21 cellular contexts compared by ENCODE assay signal in genomic region chr3:120730576-120731542, GRCh38. TPM values are rescaled to one million over a fixed set of nuclear protein-coding genes. Genes with fewer than 3 reads are reported as not detected.
DNase-seq lines count a peak whose midpoint lies in the region; ATAC-seq and TF ChIP-seq lines count a peak whose summit lies in the region.
"Had no signal": no experiment of that assay in that cellular context is flagged by ENCODE, and none has a peak within 500 bp of the region (broad histone marks: within the 10 kb centered on the region; RNA-seq: fewer than 3 reads in every experiment).

No MANE protein-coding gene starts in this region.

- no peaks in the 10 kb centered on the region for H4K20me1 ChIP-seq in H9 (ENCODE audit: control insufficient read depth, insufficient read depth, insufficient read length)

- H2AK5ac ChIP-seq in H9 (ENCODE audit: insufficient read length, low read length) (no peak overlapping the region), mesendoderm (ENCODE audit: low read length) (no peak overlapping the region)

- peaks cover 0 to 11% (median 1%) of the 10 kb centered on the region in 8 donors for H3K9me3 Mint-ChIP-seq in CD4-positive, alpha-beta memory T cell
- peaks cover 19 to 21% of the 10 kb centered on the region in 2 experiments for H3K9me3 Mint-ChIP-seq in H9

- H2BK5ac ChIP-seq in H9 (ENCODE audit: insufficient read length, low read length) (no peak overlapping the region), mesendoderm (ENCODE audit: low read length) (no peak overlapping the region)

- H4K8ac ChIP-seq in H9 (replicated peaks; ENCODE audit: insufficient read length, low read depth, low read length) (no peak overlapping the region), mesendoderm (ENCODE audit: low read depth, low read length) (no peak overlapping the region)

- DNase-seq in CD4-positive, alpha-beta memory T cell = no peak
- no peak for DNase-seq in H9
- DNase-seq in psoas muscle = no peak
- DNase-seq in substantia nigra (lab: John Stamatoyannopoulos, UW) = no peak
- DNase-seq in stimulated activated CD4-positive, alpha-beta T cell treated with anti-CD3 and anti-CD28 coated beads, Interleukin-15, amount 100 ng/mL, for 24 hours = no peak
- DNase-seq in mesendoderm = no peak
- DNase-seq: DMS153, Karpas-422, MV-4-11, NCI-H1105 treated with DMSO at 0.1 percent for 48 hours, NCI-H2029 treated with DMSO at 0.1 percent for 48 hours, NCI-H345, NCI-H524, NCI-H82, OCI-M1 had no signal

- H4K91ac ChIP-seq in H9 (ENCODE audit: insufficient read length, low read depth, low read length) = no peak overlapping the region

- no peak overlapping the region for H3K4ac ChIP-seq in H9 (ENCODE audit: low read depth, low read length)
- H3K4ac ChIP-seq in mesendoderm (ENCODE audit: low read depth, low read length) = no peak overlapping the region

- H3K27me3 ChIP-seq in CD4-positive, alpha-beta memory T cell (ENCODE audit: insufficient read depth, low read length) = no peaks in the 10 kb centered on the region
- H3K27me3 ChIP-seq in H9 (ENCODE audit: insufficient read depth, low read length) = no peaks in the 10 kb centered on the region
- no peaks in the 10 kb centered on the region for H3K27me3 ChIP-seq in iPS-20b (ENCODE audit: insufficient read depth, low read length)
- H3K27me3 ChIP-seq in psoas muscle (ENCODE audit: insufficient read depth in 3 of 3, low read length in 2 of 3) = no peaks in the 10 kb centered on the region
- no peaks in the 10 kb centered on the region for H3K27me3 ChIP-seq in mesendoderm (ENCODE audit: insufficient read depth, low read length, poor library complexity)
- H3K27me3 ChIP-seq: SJSA1 had no signal

- no peaks in the 10 kb centered on the region for H3K23me2 ChIP-seq in H9 (ENCODE audit: insufficient read length, low read depth, low read length, poor library complexity, severe bottlenecking)

- no peak overlapping the region for H3K9ac ChIP-seq in H9 (ENCODE audit: extremely low read depth, insufficient read length, low read length)
- H3K9ac ChIP-seq in iPS-20b (ENCODE audit: low read depth, low read length) = no peak overlapping the region
- H3K9ac ChIP-seq in mesendoderm (ENCODE audit: low read length) = no peak overlapping the region

- no peak overlapping the region for H3K4me2 ChIP-seq in H9 (ENCODE audit: insufficient read depth, insufficient read length, low read length)
- H3K4me2 ChIP-seq in mesendoderm (ENCODE audit: low read length) = no peak overlapping the region

- H3K27ac ChIP-seq in CD4-positive, alpha-beta memory T cell (ENCODE audit: low read depth, low read length) = no peak overlapping the region
- H3K27ac ChIP-seq in H9 (ENCODE audit: insufficient read length, low read depth, low read length) (no peak overlapping the region), iPS-20b (ENCODE audit: low read length) (no peak overlapping the region), psoas muscle (no peak overlapping the region), substantia nigra (ENCODE audit: low read depth, low read length, poor library complexity, severe bottlenecking) (no peak overlapping the region), mesendoderm (ENCODE audit: low read depth, low read length) (no peak overlapping the region)
- H3K27ac ChIP-seq: C4-2B, SJSA1 had no signal

- no peak overlapping the region for H2BK15ac ChIP-seq in H9 (ENCODE audit: low read depth, low read length)
- H2BK15ac ChIP-seq in mesendoderm (replicated peaks; ENCODE audit: low read depth) = no peak overlapping the region

- CTCF ChIA-PET in CD4-positive, alpha-beta memory T cell (lab: Charles Lee; ENCODE audit: partially characterized antibody) = interaction anchor here (1.4 to 2.1 kb wide), 2 partner anchors 10 to 174 kb away, joined by 3 to 8 read pairs; no protein-coding TSS in a partner anchor

- H2BK120ac ChIP-seq in H9 (ENCODE audit: low read depth, low read length, poor library complexity, severe bottlenecking) (no peak overlapping the region), mesendoderm (ENCODE audit: low read depth, low read length) (no peak overlapping the region)

- no peak for TF ChIP-seq CTCF in H9 (conservative IDR thresholded peaks at IDR 0.05)
- TF ChIP-seq CTCF in psoas muscle (IDR thresholded peaks at IDR 0.05) = no peak

- no peaks in the 10 kb centered on the region for H3K4me1 ChIP-seq in CD4-positive, alpha-beta memory T cell (ENCODE audit: insufficient read depth, low read length)
- H3K4me1 ChIP-seq in H9 (ENCODE audit: insufficient read depth, low read length) (no peaks in the 10 kb centered on the region), iPS-20b (ENCODE audit: insufficient read depth, low read length) (peaks cover 4% of the 10 kb centered on the region; the same call in 1 of the 2 replicates), psoas muscle (peaks cover 5% of the 10 kb centered on the region), mesendoderm (ENCODE audit: control insufficient read depth, low read depth, low read length) (no peaks in the 10 kb centered on the region)
- H3K4me1 ChIP-seq: SJSA1 had no signal

- H3K4me3 ChIP-seq in CD4-positive, alpha-beta memory T cell (ENCODE audit: low read length in 2 of 2) = no peak overlapping the region
- H3K4me3 ChIP-seq in iPS-20b (ENCODE audit: low read length) (peak overlapping the region; percentile 11; the same call in 1 of the 2 replicates), psoas muscle (no peak overlapping the region), mesendoderm (ENCODE audit: low read length) (no peak overlapping the region)
- H3K4me3 ChIP-seq: SJSA1 had no signal

- H3K23ac ChIP-seq in H9 (ENCODE audit: insufficient read length, low read depth, low read length) (no peak overlapping the region), mesendoderm (ENCODE audit: low read length) (no peak overlapping the region)

- no peak overlapping the region for H3T11ph ChIP-seq in H9 (ENCODE audit: low read length)

- H3K18ac ChIP-seq in H9 (ENCODE audit: insufficient read length, low read depth, low read length) (no peak overlapping the region), mesendoderm (ENCODE audit: low read length) (no peak overlapping the region)

- WGBS in H9 (ENCODE audit: extremely low coverage, insufficient read length, low lambda C conversion rate) = no CpG with 5 or more reads among the region's 4 CpGs
- 71 to 81% (median 78%) methylated on average over 4 of the region's 4 CpGs for WGBS in psoas muscle, 3 donors
- no CpG with 5 or more reads among the region's 4 CpGs for WGBS in mesendoderm (ENCODE audit: extremely low coverage, insufficient coverage, low lambda C conversion rate)

- intact Hi-C loops in CD4-positive, alpha-beta memory T cell (cut with micrococcal nuclease) = no loop called here
- intact Hi-C loops in psoas muscle (cut with DNase I) = no loop called here

- no peaks in the 10 kb centered on the region for H3K36me3 ChIP-seq in CD4-positive, alpha-beta memory T cell (ENCODE audit: insufficient read depth, low read length)
- H3K36me3 ChIP-seq in iPS-20b (ENCODE audit: insufficient read depth, low read depth, low read length) (no peaks in the 10 kb centered on the region), psoas muscle (ENCODE audit: insufficient read depth in 1 of 2, low read depth in 1 of 2) (peaks cover 0 to 10% of the 10 kb centered on the region in 2 donors), mesendoderm (ENCODE audit: control insufficient read depth, insufficient read depth, low read length) (no peaks in the 10 kb centered on the region)

- peaks cover 18 to 25% of the 10 kb centered on the region in 2 donors for H3K36me3 Mint-ChIP-seq in CD4-positive, alpha-beta memory T cell
- peaks cover 12 to 33% (median 21%) of the 10 kb centered on the region in 3 experiments for H3K36me3 Mint-ChIP-seq in H9 (ENCODE audit: insufficient read depth in 1 of 3, low read depth in 3 of 3)

- POLR2A ChIA-PET in CD4-positive, alpha-beta memory T cell (lab: Charles Lee; ENCODE audit: partially characterized antibody) = interaction anchor here (2.1 to 2.9 kb wide), 2 partner anchors 11 to 12 kb away, joined by 9 to 12 read pairs; partner anchors contain the start of genes GTF2E1 and RABL3

- H4K5ac ChIP-seq in H9 (ENCODE audit: insufficient read length, low read depth, low read length) (no peak overlapping the region), mesendoderm (ENCODE audit: low read length) (no peak overlapping the region)

- H3K14ac ChIP-seq in H9 (ENCODE audit: insufficient read depth, low read length) = no peak overlapping the region

- H3K79me2 ChIP-seq in H9 (ENCODE audit: insufficient read depth, low read length) (no peaks in the 10 kb centered on the region), mesendoderm (ENCODE audit: control insufficient read depth, insufficient read depth, low read length) (no peaks in the 10 kb centered on the region)

- H3K27ac Mint-ChIP-seq in CD4-positive, alpha-beta memory T cell = peak overlapping the region in 5 of 7 donors; percentile 25 to 77 (median 60)
- H3K27ac Mint-ChIP-seq in H9 = peak overlapping the region in 1 of 3 experiments; percentile 42; a peak in 3 of 7 replicates

- ATAC-seq in psoas muscle = peak in 3 of 4 donors; percentile 40 to 89 (median 48)

- peak overlapping the region; percentile 45 for H2BK20ac ChIP-seq in H9 (ENCODE audit: low read depth, low read length, poor library complexity, severe bottlenecking)

- H3K9me3 ChIP-seq in CD4-positive, alpha-beta memory T cell (ENCODE audit: control insufficient read depth in 1 of 2, low read length in 2 of 2) = no peaks in the 10 kb centered on the region
- no peaks in the 10 kb centered on the region for H3K9me3 ChIP-seq in H9 (ENCODE audit: control insufficient read depth, low read depth, low read length)
- H3K9me3 ChIP-seq in iPS-20b (ENCODE audit: insufficient read depth, low read depth, low read length) = peaks cover 3% of the 10 kb centered on the region; the same call in 1 of the 2 replicates
- no peaks in the 10 kb centered on the region for H3K9me3 ChIP-seq in psoas muscle
- H3K9me3 ChIP-seq: SJSA1 had no signal

- H3K79me1 ChIP-seq in H9 (ENCODE audit: insufficient read depth, low read depth, low read length, poor library complexity, severe bottlenecking) = no peaks in the 10 kb centered on the region
- no peaks in the 10 kb centered on the region for H3K79me1 ChIP-seq in mesendoderm (ENCODE audit: low read length)

- no peak overlapping the region for H3K4me3 Mint-ChIP-seq in CD4-positive, alpha-beta memory T cell
- no peak overlapping the region for H3K4me3 Mint-ChIP-seq in H9

- H3K56ac ChIP-seq in H9 (ENCODE audit: insufficient read length, low read depth, low read length) = no peak overlapping the region
- H3K56ac ChIP-seq in mesendoderm (ENCODE audit: low read length) = no peak overlapping the region

- H2AFZ ChIP-seq in H9 (ENCODE audit: low read length) = no peak overlapping the region

- H3K4me1 Mint-ChIP-seq in CD4-positive, alpha-beta memory T cell = peaks cover 3 to 16% (median 8%) of the 10 kb centered on the region in 4 donors
- peaks cover 16 to 19% of the 10 kb centered on the region in 2 experiments for H3K4me1 Mint-ChIP-seq in H9

- no peak overlapping the region for H2BK12ac ChIP-seq in H9 (ENCODE audit: insufficient read length, low read depth, low read length)

- no peaks in the 10 kb centered on the region for H3K27me3 Mint-ChIP-seq in CD4-positive, alpha-beta memory T cell
- peaks cover 3% of the 10 kb centered on the region; the same call in 1 of the 2 replicates for H3K27me3 Mint-ChIP-seq in H9 (ENCODE audit: low read depth)

RNA-seq across cellular contexts. Expression of gene RABL3, which starts 11.5 kb away (rescaled TPM):
- 10 to 100 TPM; 31.9 to 33.0 TPM for total RNA-seq in CD4-positive, alpha-beta memory T cell
- polyA plus RNA-seq in CD4-positive, alpha-beta memory T cell = 10 to 100 TPM; 34.7 to 37.4 TPM
- total RNA-seq in H9 (2021) (26.7 and 27.0 TPM in 2 replicates), psoas muscle (10 to 100 TPM; 21.0 to 34.0 (median 27.6) TPM)
- 10 to 100 TPM; 10.3 to 23.0 (median 19.9) TPM for polyA plus RNA-seq in psoas muscle
- polyA plus RNA-seq in mesendoderm (2013, experiment 1 of 2) = 13.0 TPM
- 13.8 TPM for polyA plus RNA-seq in mesendoderm (2013, experiment 2 of 2)

RNA-seq across cellular contexts. Expression of gene GTF2E1, which starts 11.7 kb away (rescaled TPM):
- total RNA-seq in CD4-positive, alpha-beta memory T cell = 10 to 100 TPM; 30.0 to 30.2 TPM
- 10 to 100 TPM; 15.3 to 16.1 TPM for polyA plus RNA-seq in CD4-positive, alpha-beta memory T cell
- total RNA-seq in H9 (2021) = 88.8 and 92.0 TPM in 2 replicates
- total RNA-seq in psoas muscle = 10 to 100 TPM; 11.3 to 16.1 (median 12.8) TPM
- 10 to 100 TPM in 1 of 3 donors, 1 to 10 TPM in 2; 5.0 to 19.8 (median 7.9) TPM for polyA plus RNA-seq in psoas muscle
- polyA plus RNA-seq in mesendoderm (2013, experiment 1 of 2) = 52.6 TPM
- 50.0 TPM for polyA plus RNA-seq in mesendoderm (2013, experiment 2 of 2)

RNA-seq across cellular contexts. Expression of gene HGD, which starts 48.8 kb away (rescaled TPM):
- total RNA-seq in CD4-positive, alpha-beta memory T cell = 1 to 10 TPM; 2.6 to 3.0 TPM
- polyA plus RNA-seq in CD4-positive, alpha-beta memory T cell = not detected
- total RNA-seq in H9 (2021) = 0.33 TPM in 1 of 2 replicates, not detected in the other
- under 1 TPM in 2 of 4 donors, not detected in 2; 0.40 to 0.46 TPM for total RNA-seq in psoas muscle
- polyA plus RNA-seq in psoas muscle = under 1 TPM; 0.09 to 0.46 (median 0.13) TPM
- polyA plus RNA-seq in mesendoderm (2013, experiment 1 of 2) = not detected
- polyA plus RNA-seq in mesendoderm (2013, experiment 2 of 2) = not detected
- total RNA-seq: Daoy, H1, M059J, SJSA1 had no signal
